Comparison of ENCODE assay signal across 20 cellular contexts in genomic region chr4:184731056-184731455, GRCh38. TPM values are rescaled to one million over a fixed set of nuclear protein-coding genes. Genes with fewer than 3 reads are reported as not detected.
A peak's percentile ranks its signal among the peaks of the same experiment; 100 is the strongest.
DNase-seq lines count a peak whose midpoint lies in the region; ATAC-seq and TF ChIP-seq lines count a peak whose summit lies in the region.
"Had no signal": no experiment of that assay in that cellular context is flagged by ENCODE, and none has a peak within 500 bp of the region (broad histone marks: within the 10 kb centered on the region; RNA-seq: fewer than 3 reads in every experiment).

No MANE protein-coding gene starts in this region.

- H3K4me1 Mint-ChIP-seq in MCF 10A (ENCODE audit: insufficient read depth, unreplicated experiment) = peaks cover 32% of the 10 kb centered on the region
- peaks cover 71% of the 10 kb centered on the region for H3K4me1 Mint-ChIP-seq in activated T-helper 1 cell treated with anti-CD3 and anti-CD28 coated beads, Interleukin-12 subunit alpha, Interleukin-12 subunit beta, Interleukin-2, Interleukin-4 antibody, amounts not matched to agents 30 ng/mL and 10 ng/mL and 1 ng/mL, durations not matched to agents 14 hours and 24 hours and 36 hours (ENCODE audit: low read depth)
- peaks cover 19% of the 10 kb centered on the region for H3K4me1 Mint-ChIP-seq in type B pancreatic cell (ENCODE audit: unreplicated experiment)

- no peak overlapping the region for H2AFZ ChIP-seq in mammary epithelial cell (ENCODE audit: low read depth, low read length)
- no peak overlapping the region for H2AFZ ChIP-seq in Karpas-422 (ENCODE audit: low read length)

- no peak overlapping the region for H3K4me3 ChIP-seq in mammary epithelial cell (replicated peaks in 1 of 3; ENCODE audit: insufficient read depth in 1 of 3, low read depth in 2 of 3, low read length in 3 of 3)
- H3K4me3 ChIP-seq in Karpas-422 (ENCODE audit: low read length) = no peak overlapping the region
- H3K4me3 ChIP-seq: left ventricle myocardium inferior, prostate gland had no signal

- H3K27me3 Mint-ChIP-seq in MCF 10A (ENCODE audit: insufficient read depth, unreplicated experiment) (no peaks in the 10 kb centered on the region), type B pancreatic cell (no peaks in the 10 kb centered on the region)
- H3K27me3 Mint-ChIP-seq in activated T-helper 1 cell treated with anti-CD3 and anti-CD28 coated beads, Interleukin-12 subunit alpha, Interleukin-12 subunit beta, Interleukin-2, Interleukin-4 antibody, amounts not matched to agents 30 ng/mL and 10 ng/mL and 1 ng/mL, durations not matched to agents 14 hours and 24 hours and 36 hours (ENCODE audit: insufficient read depth) = no peaks in the 10 kb centered on the region
- H3K27me3 Mint-ChIP-seq: activated CD8-positive, alpha-beta memory T cell treated with anti-CD3 and anti-CD28 coated beads, Interleukin-2, amount 10 ng/mL, durations not matched to agents 7 days and 5 days had no signal

- H4K20me1 ChIP-seq in mammary epithelial cell (ENCODE audit: insufficient read depth, low read length) (no peaks in the 10 kb centered on the region), Karpas-422 (ENCODE audit: insufficient read depth, low read depth, low read length) (no peaks in the 10 kb centered on the region)

- CTCF ChIA-PET in MCF 10A (lab: Yijun Ruan, JAX) (interaction anchor here (1.2 kb wide), 1 partner anchor 8 kb away, joined by 7 read pairs; no protein-coding TSS in a partner anchor), mammary epithelial cell (lab: Charles Lee; ENCODE audit: low non-redundant PET) (no interaction called here)

- TF ChIP-seq CTCF in MCF 10A (IDR thresholded peaks at IDR 0.05; ENCODE audit: unreplicated experiment) (no peak), mammary epithelial cell (conservative IDR thresholded peaks at IDR 0.05 in 1 of 2, IDR thresholded peaks at IDR 0.05 in 1 of 2; ENCODE audit: extremely low read depth in 1 of 2, insufficient read depth in 1 of 2, low read depth in 1 of 2, low read length in 2 of 2) (no peak), type B pancreatic cell (conservative IDR thresholded peaks at IDR 0.05) (no peak)

- no peaks in the 10 kb centered on the region for H3K27me3 ChIP-seq in mammary epithelial cell (ENCODE audit: insufficient read depth, low read length)
- no peaks in the 10 kb centered on the region for H3K27me3 ChIP-seq in Karpas-422 (ENCODE audit: low read length)

- no peak overlapping the region for H3K4me3 Mint-ChIP-seq in MCF 10A (ENCODE audit: unreplicated experiment)
- H3K4me3 Mint-ChIP-seq in activated T-helper 1 cell treated with anti-CD3 and anti-CD28 coated beads, Interleukin-12 subunit alpha, Interleukin-12 subunit beta, Interleukin-2, Interleukin-4 antibody, amounts not matched to agents 30 ng/mL and 10 ng/mL and 1 ng/mL, durations not matched to agents 14 hours and 24 hours and 36 hours = peak overlapping the region; percentile 19
- peak overlapping the region; percentile 30 for H3K4me3 Mint-ChIP-seq in type B pancreatic cell
- H3K4me3 Mint-ChIP-seq: activated naive CD8-positive, alpha-beta T cell treated with anti-CD3 and anti-CD28 coated beads for 36 hours had no signal

- dilution Hi-C loops in mammary epithelial cell (cut with HindIII; ENCODE audit: low sequenced_read_pairs) = no loop called here

- POLR2A ChIA-PET in MCF 10A (lab: Yijun Ruan, JAX) = interaction anchor here (0.6 to 4.1 kb wide), 5 partner anchors 16 to 83 kb away, joined by 3 to 25 read pairs (median 4); no protein-coding TSS in a partner anchor

- BruUV-seq in MCF 10A (replicated peaks; lab: Mats Ljungman, UMichigan) (no TSS peak), mammary epithelial cell (replicated peaks; lab: Mats Ljungman, UMichigan) (no TSS peak)

- H3K9me3 Mint-ChIP-seq in MCF 10A (ENCODE audit: unreplicated experiment) = no peaks in the 10 kb centered on the region
- no peaks in the 10 kb centered on the region for H3K9me3 Mint-ChIP-seq in activated T-helper 1 cell treated with anti-CD3 and anti-CD28 coated beads, Interleukin-12 subunit alpha, Interleukin-12 subunit beta, Interleukin-2, Interleukin-4 antibody, amounts not matched to agents 30 ng/mL and 10 ng/mL and 1 ng/mL, durations not matched to agents 14 hours and 24 hours and 36 hours
- no peaks in the 10 kb centered on the region for H3K9me3 Mint-ChIP-seq in type B pancreatic cell
- H3K9me3 Mint-ChIP-seq: activated naive CD8-positive, alpha-beta T cell treated with anti-CD3 and anti-CD28 coated beads for 36 hours had no signal

- H3K27ac Mint-ChIP-seq in MCF 10A (ENCODE audit: low read depth, unreplicated experiment) (peak overlapping the region; percentile 73), type B pancreatic cell (peak overlapping the region; percentile 27)
- H3K27ac Mint-ChIP-seq in activated T-helper 1 cell treated with anti-CD3 and anti-CD28 coated beads, Interleukin-12 subunit alpha, Interleukin-12 subunit beta, Interleukin-2, Interleukin-4 antibody, amounts not matched to agents 30 ng/mL and 10 ng/mL and 1 ng/mL, durations not matched to agents 14 hours and 24 hours and 36 hours = no peak overlapping the region
- H3K27ac Mint-ChIP-seq: activated CD8-positive, alpha-beta memory T cell treated with anti-CD3 and anti-CD28 coated beads, Interleukin-2, amount 10 ng/mL, durations not matched to agents 7 days and 5 days; activated naive CD8-positive, alpha-beta T cell treated with anti-CD3 and anti-CD28 coated beads for 36 hours had no signal

- H3K9me3 ChIP-seq in mammary epithelial cell (replicated peaks; ENCODE audit: insufficient read depth, low read length) (no peaks in the 10 kb centered on the region), Karpas-422 (ENCODE audit: low read length) (no peaks in the 10 kb centered on the region)
- H3K9me3 ChIP-seq: left ventricle myocardium inferior, prostate gland had no signal

- H3K36me3 ChIP-seq in mammary epithelial cell (ENCODE audit: insufficient read depth, low read length) = peaks cover 14% of the 10 kb centered on the region
- peaks cover 18% of the 10 kb centered on the region for H3K36me3 ChIP-seq in Karpas-422 (ENCODE audit: insufficient read depth, low read length)
- H3K36me3 ChIP-seq: left ventricle myocardium inferior, prostate gland had no signal

- H3K36me3 Mint-ChIP-seq in MCF 10A (ENCODE audit: insufficient read depth, unreplicated experiment) (peaks cover 11% of the 10 kb centered on the region), type B pancreatic cell (peaks cover 20% of the 10 kb centered on the region)
- peaks cover 34% of the 10 kb centered on the region for H3K36me3 Mint-ChIP-seq in activated T-helper 1 cell treated with anti-CD3 and anti-CD28 coated beads, Interleukin-12 subunit alpha, Interleukin-12 subunit beta, Interleukin-2, Interleukin-4 antibody, amounts not matched to agents 30 ng/mL and 10 ng/mL and 1 ng/mL, durations not matched to agents 14 hours and 24 hours and 36 hours (ENCODE audit: low read depth)

- in situ Hi-C loops in mammary epithelial cell (cut with MboI; ENCODE audit: low sequenced_read_pairs in 2 of 2) = no loop called here

- DNase-seq in MCF 10A (ENCODE audit: unreplicated experiment) (no peak), mammary epithelial cell (no peak), Karpas-422 (no peak), type B pancreatic cell (ENCODE audit: extremely low spot score, unreplicated experiment) (no peak), NCI-H1694 (lab: John Stamatoyannopoulos, UW) (no peak)
- no peak for DNase-seq in activated T-helper 1 cell treated with anti-CD3 and anti-CD28 coated beads, Interleukin-12 subunit alpha, Interleukin-12 subunit beta, Interleukin-2, Interleukin-4 antibody, amounts not matched to agents 30 ng/mL and 10 ng/mL and 1 ng/mL, durations not matched to agents 14 hours and 24 hours and 36 hours (ENCODE audit: low spot score)
- DNase-seq: activated CD4-positive, alpha-beta T cell treated with anti-CD3 and anti-CD28 coated beads for 4 hours; activated CD8-positive, alpha-beta memory T cell treated with anti-CD3 and anti-CD28 coated beads, Interleukin-2, amount 10 ng/mL, durations not matched to agents 7 days and 5 days; activated naive CD8-positive, alpha-beta T cell treated with anti-CD3 and anti-CD28 coated beads for 36 hours; effector CD8-positive, alpha-beta T cell; GF-D8; hippocampal formation; left ventricle myocardium inferior; NCI-H1694 treated with DMSO at 0.1 percent for 48 hours; NCI-H526 treated with DMSO at 0.1 percent for 48 hours; SHP77 had no signal

- H3K9me2 ChIP-seq in Karpas-422 (replicated peaks; ENCODE audit: insufficient read depth, low read length) = no peaks in the 10 kb centered on the region

- ATAC-seq in GM21360 (IDR thresholded peaks at IDR 0.05; ENCODE audit: unreplicated experiment) (no peak), HG03196 (IDR thresholded peaks at IDR 0.05; ENCODE audit: unreplicated experiment) (no peak)
- ATAC-seq: activated CD8-positive, alpha-beta memory T cell treated with anti-CD3 and anti-CD28 coated beads, Interleukin-2, amount 10 ng/mL, durations not matched to agents 7 days and 5 days had no signal

- no peak overlapping the region for H3K27ac ChIP-seq in mammary epithelial cell (ENCODE audit: insufficient read depth, low read depth, low read length)
- peak overlapping the region; percentile 37; the same call in 1 of the 2 replicates for H3K27ac ChIP-seq in Karpas-422 (ENCODE audit: low read length)
- H3K27ac ChIP-seq: C4-2B, left ventricle myocardium inferior, prostate gland had no signal

- H3K9ac ChIP-seq in mammary epithelial cell (ENCODE audit: insufficient read depth, low read length) (no peak overlapping the region), Karpas-422 (ENCODE audit: low read length) (no peak overlapping the region)

- H3K4me2 ChIP-seq in mammary epithelial cell (ENCODE audit: insufficient read depth, low read depth, low read length) (no peak overlapping the region), Karpas-422 (ENCODE audit: low read depth, low read length, poor library complexity, severe bottlenecking) (peak overlapping the region; percentile 85)

- peaks cover 39% of the 10 kb centered on the region for H3K4me1 ChIP-seq in mammary epithelial cell (ENCODE audit: insufficient read depth, low read length)
- H3K4me1 ChIP-seq in Karpas-422 (ENCODE audit: low read length) = peaks cover 66% of the 10 kb centered on the region
- H3K4me1 ChIP-seq: prostate gland had no signal

- intact Hi-C loops in MCF 10A (cut with micrococcal nuclease) (loop anchor here (5.0 to 10.0 kb wide), 2 partner anchors 259 to 466 kb away; partner anchors contain the start of gene IRF2), mammary epithelial cell (cut with micrococcal nuclease) (loop anchor here (5.0 to 10.0 kb wide), 3 partner anchors 194 to 464 kb away; no protein-coding TSS in a partner anchor)
- intact Hi-C loops in activated T-helper 1 cell treated with anti-CD3 and anti-CD28 coated beads, Interleukin-12 subunit alpha, Interleukin-12 subunit beta, Interleukin-2, Interleukin-4 antibody, amounts not matched to agents 30 ng/mL and 10 ng/mL and 1 ng/mL, durations not matched to agents 14 hours and 24 hours and 36 hours (cut with micrococcal nuclease) = loop anchor here (5.0 to 10.0 kb wide), 3 partner anchors 149 to 694 kb away; partner anchors contain the start of genes SLC25A4 and UFSP2

- WGBS in mammary epithelial cell (ENCODE audit: low coverage, missing lambda C conversion rate) = 88% methylated on average over 6 of the region's 6 CpGs

- H3K79me2 ChIP-seq in mammary epithelial cell (ENCODE audit: insufficient read depth, low read length) = peaks cover 65% of the 10 kb centered on the region
- H3K79me2 ChIP-seq in Karpas-422 (ENCODE audit: low read length) = peaks cover 71% of the 10 kb centered on the region

RNA-seq across cellular contexts. Expression of gene CENPU, which starts 2.8 kb away (rescaled TPM):
- total RNA-seq in MCF 10A (2022) (8.3 and 22.3 TPM in 2 replicates), mammary epithelial cell (10 to 100 TPM in 1 of 2 donors, 1 to 10 TPM in 1; 4.5 to 38.3 TPM), type B pancreatic cell (ENCODE audit: low replicate concordance) (23.1 and 52.1 TPM in 2 replicates)
- 23.3 TPM for polyA plus RNA-seq in mammary epithelial cell
- polyA minus RNA-seq in mammary epithelial cell = 8.7 TPM
- 18.5 and 31.3 TPM in 2 replicates for total RNA-seq in Karpas-422 (2014; rRNA removed; shearing (Covaris generic); ENCODE audit: low replicate concordance)
- total RNA-seq in activated T-helper 1 cell treated with anti-CD3 and anti-CD28 coated beads, Interleukin-12 subunit alpha, Interleukin-12 subunit beta, Interleukin-2, Interleukin-4 antibody, amounts not matched to agents 30 ng/mL and 10 ng/mL and 1 ng/mL, durations not matched to agents 14 hours and 24 hours and 36 hours = 78.3 and 80.3 TPM in 2 replicates
